16 cellular contexts compared by ENCODE assay signal in genomic region chr4:152996101-152996500, GRCh38. TPM values are rescaled to one million over a fixed set of nuclear protein-coding genes. Genes with fewer than 3 reads are reported as not detected.
DNase-seq lines count a peak whose midpoint lies in the region; ATAC-seq and TF ChIP-seq lines count a peak whose summit lies in the region.
"Had no signal": no experiment of that assay in that cellular context is flagged by ENCODE, and none has a peak within 500 bp of the region (broad histone marks: within the 10 kb centered on the region; RNA-seq: fewer than 3 reads in every experiment).

No MANE protein-coding gene starts in this region.

- H2AK5ac ChIP-seq in H9 (ENCODE audit: insufficient read length, low read length), result no peak overlapping the region

- H3K4me3 ChIP-seq in stomach, result no peak overlapping the region
- H3K4me3 ChIP-seq: MG63, right lobe of liver had no signal

- TF ChIP-seq CTCF in H9 (conservative IDR thresholded peaks at IDR 0.05), result no peak
- no peak for TF ChIP-seq CTCF in brain (conservative IDR thresholded peaks at IDR 0.05)
- no peak for TF ChIP-seq CTCF in stomach (IDR thresholded peaks at IDR 0.05)

- H3K27me3 Mint-ChIP-seq in H9 (ENCODE audit: low read depth) (peaks cover 24% of the 10 kb centered on the region), brain (peaks cover 12% of the 10 kb centered on the region)
- H3K27me3 Mint-ChIP-seq: activated CD4-positive, alpha-beta T cell treated with anti-CD3 and anti-CD28 coated beads, Interleukin-2, amount 10 ng/mL, durations not matched to agents 24 days and 14 days had no signal

- no CpG with 5 or more reads among the region's 5 CpGs for WGBS in H9 (ENCODE audit: extremely low coverage, insufficient read length, low lambda C conversion rate)
- WGBS in stomach, 5 donors, result 10 to 25% (median 16%) methylated on average over 5 of the region's 5 CpGs

- no peak overlapping the region for H3K27ac ChIP-seq in H9 (ENCODE audit: insufficient read length, low read depth, low read length)
- H3K27ac ChIP-seq in stomach, result peak overlapping the region in 4 of 5 donors; percentile 20 to 72 (median 47)
- H3K27ac ChIP-seq: right lobe of liver had no signal

- H2BK20ac ChIP-seq in H9 (ENCODE audit: low read depth, low read length, poor library complexity, severe bottlenecking), result no peak overlapping the region

- DNase-seq in H9 (no peak), kidney tubule cell (ENCODE audit: low spot score) (peak; percentile 17), stomach (peak; percentile 50), SHP77 treated with DMSO at 0.1 percent for 48 hours (lab: John Stamatoyannopoulos, UW) (no peak), T-helper 1 cell (no peak)
- DNase-seq: activated CD4-positive, alpha-beta T cell treated with anti-CD3 and anti-CD28 coated beads, Interleukin-2, amount 10 ng/mL, durations not matched to agents 24 days and 14 days; activated T-cell treated with anti-CD3 and anti-CD28 coated beads, Interleukin-2, amount 50 U/mL, for 48 hours; CD4-positive, CD25-positive, alpha-beta regulatory T cell; MG63; NCI-H2227 treated with DMSO at 0.1 percent for 48 hours; right lobe of liver; stimulated activated naive CD4-positive, alpha-beta T cell; T-helper 17 cell had no signal

- no peak overlapping the region for H3K4me2 ChIP-seq in H9 (ENCODE audit: insufficient read depth, insufficient read length, low read length)

- H4K91ac ChIP-seq in H9 (ENCODE audit: insufficient read length, low read depth, low read length), result no peak overlapping the region

- H3K9ac ChIP-seq in H9 (ENCODE audit: extremely low read depth, insufficient read length, low read length), result no peak overlapping the region

- no peak for ATAC-seq in HG03196 (IDR thresholded peaks at IDR 0.05; ENCODE audit: unreplicated experiment)
- ATAC-seq: HCT116, T-helper 17 cell had no signal

- H3K23ac ChIP-seq in H9 (ENCODE audit: insufficient read length, low read depth, low read length), result no peak overlapping the region

- H3K4me1 ChIP-seq in H9 (ENCODE audit: insufficient read depth, low read length) (peaks cover 6% of the 10 kb centered on the region; the same call in 1 of the 2 replicates), stomach (peaks cover 6 to 24% (median 15%) of the 10 kb centered on the region in 4 donors)
- H3K4me1 ChIP-seq: right lobe of liver had no signal

- H3K9me3 Mint-ChIP-seq in H9 (no peaks in the 10 kb centered on the region; a peak in 1 of 5 replicates), brain (no peaks in the 10 kb centered on the region)
- H3K9me3 Mint-ChIP-seq: activated CD4-positive, alpha-beta T cell treated with anti-CD3 and anti-CD28 coated beads, Interleukin-2, amount 10 ng/mL, durations not matched to agents 24 days and 14 days had no signal

- H2AFZ ChIP-seq in H9 (ENCODE audit: low read length), result no peak overlapping the region

- no peak for TF ChIP-seq POLR2A in stomach (IDR thresholded peaks at IDR 0.05)

- no peak overlapping the region for H4K8ac ChIP-seq in H9 (replicated peaks; ENCODE audit: insufficient read length, low read depth, low read length)

- no peaks in the 10 kb centered on the region for H3K36me3 ChIP-seq in stomach
- H3K36me3 ChIP-seq: MG63, right lobe of liver had no signal

- no peaks in the 10 kb centered on the region for H3K79me2 ChIP-seq in H9 (ENCODE audit: insufficient read depth, low read length)

- H3K36me3 Mint-ChIP-seq in H9 (ENCODE audit: insufficient read depth in 1 of 3, low read depth in 3 of 3) (no peaks in the 10 kb centered on the region; a peak in 1 of 7 replicates), brain (no peaks in the 10 kb centered on the region)
- H3K36me3 Mint-ChIP-seq: CD4-positive, CD25-positive, alpha-beta regulatory T cell had no signal

- H2BK120ac ChIP-seq in H9 (ENCODE audit: low read depth, low read length, poor library complexity, severe bottlenecking), result no peak overlapping the region

- H3K4me1 Mint-ChIP-seq in H9 (peaks cover 38 to 50% of the 10 kb centered on the region in 2 experiments), brain (peaks cover 21% of the 10 kb centered on the region)
- H3K4me1 Mint-ChIP-seq: activated CD4-positive, alpha-beta T cell treated with anti-CD3 and anti-CD28 coated beads, Interleukin-2, amount 10 ng/mL, durations not matched to agents 24 days and 14 days had no signal

- H2BK12ac ChIP-seq in H9 (ENCODE audit: insufficient read length, low read depth, low read length), result peak overlapping the region; percentile 40

- no peaks in the 10 kb centered on the region for H3K9me3 ChIP-seq in H9 (ENCODE audit: control insufficient read depth, low read depth, low read length)
- no peaks in the 10 kb centered on the region for H3K9me3 ChIP-seq in stomach
- H3K9me3 ChIP-seq: MG63, right lobe of liver had no signal

- no peaks in the 10 kb centered on the region for H3K79me1 ChIP-seq in H9 (ENCODE audit: insufficient read depth, low read depth, low read length, poor library complexity, severe bottlenecking)

- no peak overlapping the region for H3K4ac ChIP-seq in H9 (ENCODE audit: low read depth, low read length)

- 0 out of 2 replicates have a peak overlapping the region, but pooled peaks have one; percentile 16 for H2BK15ac ChIP-seq in H9 (ENCODE audit: low read depth, low read length)

- H3K4me3 Mint-ChIP-seq in H9 (no peak overlapping the region; a peak in 1 of 5 replicates), brain (no peak overlapping the region)
- H3K4me3 Mint-ChIP-seq: activated CD4-positive, alpha-beta T cell treated with anti-CD3 and anti-CD28 coated beads, Interleukin-2, amount 10 ng/mL, durations not matched to agents 24 days and 14 days; CD4-positive, CD25-positive, alpha-beta regulatory T cell; T-helper 17 cell had no signal

- H3K56ac ChIP-seq in H9 (ENCODE audit: insufficient read length, low read depth, low read length), result no peak overlapping the region

- no peak for TF ChIP-seq EP300 in stomach (IDR thresholded peaks at IDR 0.05)

- H3T11ph ChIP-seq in H9 (ENCODE audit: low read length), result no peak overlapping the region

- H3K27ac Mint-ChIP-seq in H9 (peak overlapping the region in 2 of 3 experiments; percentile 52 to 89; a peak in 3 of 7 replicates), brain (peak overlapping the region in 3 of 5 experiments; percentile 37 to 89 (median 54))
- H3K27ac Mint-ChIP-seq: activated CD4-positive, alpha-beta T cell treated with anti-CD3 and anti-CD28 coated beads, Interleukin-2, amount 10 ng/mL, durations not matched to agents 24 days and 14 days; CD4-positive, CD25-positive, alpha-beta regulatory T cell; T-helper 17 cell had no signal

- H3K27me3 ChIP-seq in H9 (ENCODE audit: insufficient read depth, low read length) (no peaks in the 10 kb centered on the region; the same call in 1 of the 2 replicates), stomach (no peaks in the 10 kb centered on the region)
- H3K27me3 ChIP-seq: MG63, right lobe of liver had no signal

- peak overlapping the region; percentile 11 for H3K18ac ChIP-seq in H9 (ENCODE audit: insufficient read length, low read depth, low read length)

- H2BK5ac ChIP-seq in H9 (ENCODE audit: insufficient read length, low read length), result no peak overlapping the region

- intact Hi-C loops in stomach (cut with DNase I; ENCODE audit: low total_unique reads), result no loop called here

- H3K23me2 ChIP-seq in H9 (ENCODE audit: insufficient read length, low read depth, low read length, poor library complexity, severe bottlenecking), result no peaks in the 10 kb centered on the region

- no peak overlapping the region for H3K14ac ChIP-seq in H9 (ENCODE audit: insufficient read depth, low read length)

- H4K5ac ChIP-seq in H9 (ENCODE audit: insufficient read length, low read depth, low read length), result no peak overlapping the region

- no peaks in the 10 kb centered on the region for H4K20me1 ChIP-seq in H9 (ENCODE audit: control insufficient read depth, insufficient read depth, insufficient read length)

RNA-seq across cellular contexts. Expression of gene FHDC1, which starts 60.0 kb away (rescaled TPM):
- total RNA-seq in H9 (2021), result 19.7 and 19.9 TPM in 2 replicates
- polyA plus RNA-seq in brain (ENCODE audit: insufficient read depth, low read depth, low replicate concordance), result 1.6 TPM
- total RNA-seq in stomach, result 10 to 100 TPM in 1 of 5 donors, 1 to 10 TPM in 4; 3.5 to 13.4 (median 8.6) TPM
- 1 to 10 TPM; 2.9 to 4.3 (median 3.8) TPM for polyA plus RNA-seq in stomach
- polyA plus RNA-seq: CD4-positive, CD25-positive, alpha-beta regulatory T cell had no signal

Comparison
In these comparisons a context has a peak if more than half of its experiments do, and no peak if none do; other contexts are left out.
1. DNase-seq: peak in kidney tubule cell (single experiment) and stomach (single experiment); none in H9 (single experiment), SHP77 treated with DMSO at 0.1 percent for 48 hours (single experiment) and T-helper 1 cell (0 of 5).